Comparison of ENCODE assay signal across 31 cellular contexts in the genomic region with DNA sequence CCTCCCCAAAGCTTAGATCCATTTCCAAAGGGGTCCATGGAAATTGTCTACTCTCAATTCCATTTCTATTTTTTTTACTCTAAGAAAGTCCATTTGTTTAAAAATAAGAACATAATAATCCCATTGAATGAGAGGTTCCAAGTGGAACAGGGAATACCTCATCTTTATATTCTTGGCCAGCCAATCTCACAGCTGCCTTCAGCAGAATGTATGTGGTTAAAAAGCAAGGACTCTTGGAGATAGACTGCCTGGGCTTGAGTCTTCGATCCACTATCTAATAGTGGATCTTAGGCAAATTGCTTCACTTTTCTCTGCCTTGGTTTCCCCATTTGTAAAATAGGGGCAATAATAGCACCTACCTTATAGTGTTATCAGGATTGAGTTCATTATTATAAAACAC.
"Had no signal": no experiment of that assay in that cellular context is flagged by ENCODE, and none has a peak within 500 bp of the region (broad histone marks: within the 10 kb centered on the region; RNA-seq: fewer than 3 reads in every experiment).

No MANE protein-coding gene starts in this region.

- H3K4me3 ChIP-seq: ascending aorta, breast epithelium, cardiac muscle cell, colonic mucosa, esophagus squamous epithelium, gastroesophageal sphincter had no signal

- ATAC-seq: activated CD4-positive, CD25-positive, alpha-beta regulatory T cell treated with anti-CD3 and anti-CD28 coated beads, Interleukin-2, amount 50 U/mL, for 24 hours; activated CD8-positive, alpha-beta T cell treated with anti-CD3 and anti-CD28 coated beads for 36 hours; activated naive CD4-positive, alpha-beta T cell treated with anti-CD3 and anti-CD28 coated beads, Interleukin-2, amount 50 U/mL, for 72 hours; activated T-cell treated with anti-CD3 and anti-CD28 coated beads, Interleukin-2, amount 50 U/mL, for 4 hours; gastroesophageal sphincter; T-helper 17 cell had no signal

- DNase-seq: activated B cell treated with CpG ODN at 0.5 μM for 24 hours; activated CD4-positive, alpha-beta T cell treated with anti-CD3 and anti-CD28 coated beads for 48 hours; activated CD4-positive, alpha-beta T cell treated with anti-CD3 and anti-CD28 coated beads, Interleukin-2, amount 50 U/mL, for 1 hour; activated CD4-positive, alpha-beta T cell treated with anti-CD3 and anti-CD28 coated beads, Interleukin-2, amount 50 U/mL, for 48 hours; activated CD8-positive, alpha-beta memory T cell treated with anti-CD3 and anti-CD28 coated beads for 24 hours; activated CD8-positive, alpha-beta T cell treated with anti-CD3 and anti-CD28 coated beads for 36 hours; activated effector memory CD4-positive, alpha-beta T cell treated with anti-CD3 and anti-CD28 coated beads, Interleukin-2, amount 50 U/mL, for 16 hours; activated naive CD4-positive, alpha-beta T cell treated with anti-CD3 and anti-CD28 coated beads, Interleukin-2, amount 10 ng/mL, durations not matched to agents 7 days and 5 days; activated naive CD8-positive, alpha-beta T cell treated with anti-CD3 and anti-CD28 coated beads, Interleukin-2, amount 10 ng/mL, durations not matched to agents 7 days and 5 days; activated T-cell treated with anti-CD3 and anti-CD28 coated beads, Interleukin-2, amount 50 U/mL, for 4 hours; central memory CD4-positive, alpha-beta T cell; cerebellar nuclear complex; colonic mucosa; effector CD8-positive, alpha-beta T cell; esophagus squamous epithelium; foreskin melanocyte; T-helper 1 cell; T-helper 17 cell; T1000; WERI-Rb-1 had no signal

- H3K36me3 ChIP-seq: ascending aorta, breast epithelium, cardiac muscle cell, colonic mucosa, esophagus squamous epithelium, gastroesophageal sphincter, WERI-Rb-1 had no signal

- H3K9me3 Mint-ChIP-seq: activated B cell treated with CpG ODN at 0.5 μM for 24 hours; activated CD8-positive, alpha-beta T cell treated with anti-CD3 and anti-CD28 coated beads for 36 hours; activated naive CD4-positive, alpha-beta T cell treated with anti-CD3 and anti-CD28 coated beads, Interleukin-2, amount 10 ng/mL, durations not matched to agents 7 days and 5 days; activated naive CD8-positive, alpha-beta T cell treated with anti-CD3 and anti-CD28 coated beads, Interleukin-2, amount 10 ng/mL, durations not matched to agents 7 days and 5 days; activated T-cell treated with anti-CD3 and anti-CD28 coated beads, Interleukin-2, amount 50 U/mL, for 4 hours; activated T-helper 1 cell treated with anti-CD3 and anti-CD28 coated beads, Interleukin-12 subunit alpha, Interleukin-12 subunit beta, Interleukin-2, Interleukin-4 antibody, amounts not matched to agents 30 ng/mL and 10 ng/mL and 1 ng/mL, durations not matched to agents 14 hours and 24 hours and 36 hours; activated T-helper 2 cell treated with anti-CD3 and anti-CD28 coated beads, Interferon-gamma antibody, Interleukin-2, Interleukin-4, amounts not matched to agents 10 μg/mL and 5 μg/mL and 100 μg/mL, durations not matched to agents 14 hours and 24 hours and 36 hours; T-helper 2 cell treated with Interferon-gamma antibody and Interleukin-4, amounts not matched to agents 5 μg/mL and 100 μg/mL, for 36 hours had no signal

- H3K27ac ChIP-seq: ascending aorta, breast epithelium, cardiac muscle cell, colonic mucosa, epithelial cell of prostate, esophagus squamous epithelium, gastroesophageal sphincter, WERI-Rb-1 had no signal

- H3K9me3 ChIP-seq: ascending aorta, breast epithelium, colonic mucosa, esophagus squamous epithelium, gastroesophageal sphincter had no signal

- H3K4me1 ChIP-seq: ascending aorta, breast epithelium, colonic mucosa, esophagus squamous epithelium had no signal

- H3K27ac Mint-ChIP-seq: activated CD8-positive, alpha-beta T cell treated with anti-CD3 and anti-CD28 coated beads for 36 hours; activated naive CD4-positive, alpha-beta T cell treated with anti-CD3 and anti-CD28 coated beads, Interleukin-2, amount 10 ng/mL, durations not matched to agents 7 days and 5 days; activated naive CD4-positive, alpha-beta T cell treated with anti-CD3 and anti-CD28 coated beads, Interleukin-2, amount 50 U/mL, for 72 hours; activated naive CD8-positive, alpha-beta T cell treated with anti-CD3 and anti-CD28 coated beads, Interleukin-2, amount 10 ng/mL, durations not matched to agents 7 days and 5 days; activated T-helper 1 cell treated with anti-CD3 and anti-CD28 coated beads, Interleukin-12 subunit alpha, Interleukin-12 subunit beta, Interleukin-2, Interleukin-4 antibody, amounts not matched to agents 30 ng/mL and 10 ng/mL and 1 ng/mL, durations not matched to agents 14 hours and 24 hours and 36 hours; activated T-helper 2 cell treated with anti-CD3 and anti-CD28 coated beads, Interferon-gamma antibody, Interleukin-2, Interleukin-4, amounts not matched to agents 10 μg/mL and 5 μg/mL and 100 μg/mL, durations not matched to agents 14 hours and 24 hours and 36 hours; brain; T-helper 17 cell; T-helper 2 cell treated with Interferon-gamma antibody and Interleukin-4, amounts not matched to agents 5 μg/mL and 100 μg/mL, for 36 hours had no signal

- H3K27me3 ChIP-seq: ascending aorta, breast epithelium, cardiac muscle cell, colonic mucosa had no signal

- H3K4me3 Mint-ChIP-seq: activated B cell treated with CpG ODN at 0.5 μM for 24 hours; activated CD8-positive, alpha-beta T cell treated with anti-CD3 and anti-CD28 coated beads for 36 hours; activated naive CD4-positive, alpha-beta T cell treated with anti-CD3 and anti-CD28 coated beads, Interleukin-2, amount 10 ng/mL, durations not matched to agents 7 days and 5 days; activated naive CD8-positive, alpha-beta T cell treated with anti-CD3 and anti-CD28 coated beads, Interleukin-2, amount 10 ng/mL, durations not matched to agents 7 days and 5 days; activated T-cell treated with anti-CD3 and anti-CD28 coated beads, Interleukin-2, amount 50 U/mL, for 4 hours; activated T-helper 1 cell treated with anti-CD3 and anti-CD28 coated beads, Interleukin-12 subunit alpha, Interleukin-12 subunit beta, Interleukin-2, Interleukin-4 antibody, amounts not matched to agents 30 ng/mL and 10 ng/mL and 1 ng/mL, durations not matched to agents 14 hours and 24 hours and 36 hours; brain; T-helper 17 cell; T-helper 2 cell treated with Interferon-gamma antibody and Interleukin-4, amounts not matched to agents 5 μg/mL and 100 μg/mL, for 36 hours had no signal

- H3K36me3 Mint-ChIP-seq: activated naive CD4-positive, alpha-beta T cell treated with anti-CD3 and anti-CD28 coated beads, Interleukin-2, amount 10 ng/mL, durations not matched to agents 7 days and 5 days; activated naive CD4-positive, alpha-beta T cell treated with anti-CD3 and anti-CD28 coated beads, Interleukin-2, amount 50 U/mL, for 72 hours; brain had no signal
